Comparison of ENCODE assay signal across 8 cellular contexts in genomic region chr15:64153480-64154367, GRCh38. TPM values are rescaled to one million over a fixed set of nuclear protein-coding genes. Genes with fewer than 3 reads are reported as not detected.
DNase-seq lines count a peak whose midpoint lies in the region; ATAC-seq and TF ChIP-seq lines count a peak whose summit lies in the region.

No MANE protein-coding gene starts in this region.

- H3K27ac ChIP-seq in upper lobe of right lung, result peak overlapping the region; percentile 2

- H3K4me3 ChIP-seq in GM12864 (ENCODE audit: low read depth, low read length) (peak overlapping the region; percentile 80), upper lobe of right lung (peak overlapping the region; percentile 53)

- H3K9me3 Mint-ChIP-seq in activated naive CD4-positive, alpha-beta T cell treated with anti-CD3 and anti-CD28 coated beads, Interleukin-2, amount 50 U/mL, for 72 hours, result no peaks in the 10 kb centered on the region

- ATAC-seq in HG02623 (IDR thresholded peaks at IDR 0.05; ENCODE audit: unreplicated experiment), result peak; percentile 52
- ATAC-seq in SK-N-SH treated with all-trans-retinoic acid at 6 μM for 48 hours, result peak; percentile 91
- peak; percentile 77 to 90 for ATAC-seq in activated naive CD4-positive, alpha-beta T cell treated with anti-CD3 and anti-CD28 coated beads, Interleukin-2, amount 50 U/mL, for 72 hours
- ATAC-seq in upper lobe of right lung, result peak; percentile 90

- H3K36me3 Mint-ChIP-seq in activated naive CD4-positive, alpha-beta T cell treated with anti-CD3 and anti-CD28 coated beads, Interleukin-2, amount 50 U/mL, for 72 hours, result peaks cover 6 to 10% of the 10 kb centered on the region in 2 donors

- peaks cover 18% of the 10 kb centered on the region for H3K27me3 ChIP-seq in upper lobe of right lung

- H3K27ac Mint-ChIP-seq in activated naive CD4-positive, alpha-beta T cell treated with anti-CD3 and anti-CD28 coated beads, Interleukin-2, amount 50 U/mL, for 72 hours, result peak overlapping the region in 1 of 2 donors; percentile 36

- TF ChIP-seq CTCF in GM12864 (IDR thresholded peaks at IDR 0.05; ENCODE audit: low read depth, low read length, missing control alignments) (peak; percentile 99), upper lobe of right lung (IDR thresholded peaks at IDR 0.05) (peak; percentile 98)

- H3K4me1 ChIP-seq in upper lobe of right lung, result peaks cover 18% of the 10 kb centered on the region

- no peaks in the 10 kb centered on the region for H3K9me3 ChIP-seq in upper lobe of right lung

- intact Hi-C loops in cardiac septum (cut with DNase I), result loop anchor here (5.0 kb wide), 1 partner anchor 56 kb away; the partner anchor contains the start of gene SNX1
- intact Hi-C loops in posterior cingulate gyrus (cut with DNase I), result loop anchor here (5.0 to 10.0 kb wide), 2 partner anchors 56 to 539 kb away; partner anchors contain the start of gene SNX1
- intact Hi-C loops in upper lobe of right lung (cut with DNase I), result no loop called here

- DNase-seq in GM12864 (ENCODE audit: low read depth) (peak; percentile 85), NCI-H1092 treated with DMSO at 0.1 percent for 48 hours (lab: John Stamatoyannopoulos, UW) (peak; percentile 60), cardiac septum (ENCODE audit: low spot score) (peak; percentile 96), posterior cingulate gyrus (peak; percentile 90 to 99 (median 96)), upper lobe of right lung (peak; percentile 95)
- peak; percentile 87 to 97 for DNase-seq in activated naive CD4-positive, alpha-beta T cell treated with anti-CD3 and anti-CD28 coated beads, Interleukin-2, amount 50 U/mL, for 72 hours (ENCODE audit: low spot score in 2 of 2)

- peaks cover 49% of the 10 kb centered on the region for H3K36me3 ChIP-seq in upper lobe of right lung

TF ChIP-seq in SK-N-SH treated with all-trans-retinoic acid at 6 μM for 48 hours, 23 proteins besides CTCF, POLR2A, EP300 and RAD21:
- TF ChIP-seq OSR1 (CRISPR knock-in tag; IDR thresholded peaks at IDR 0.05) (no peak), GLIS3 (CRISPR knock-in tag; IDR thresholded peaks at IDR 0.05) (peak; percentile 67; the same call in 1 of the 2 replicates)

RNA-seq across cellular contexts. Expression of gene SNX22, which starts 2.2 kb away (rescaled TPM):
- 1 to 10 TPM in 1 of 2 donors, under 1 TPM in 1; 0.16 to 1.7 TPM for total RNA-seq in activated naive CD4-positive, alpha-beta T cell treated with anti-CD3 and anti-CD28 coated beads, Interleukin-2, amount 50 U/mL, for 72 hours
- total RNA-seq in cardiac septum (1.5 TPM), upper lobe of right lung (28.3 TPM)

RNA-seq across cellular contexts. Expression of gene PPIB, which starts 9.1 kb away (rescaled TPM):
- total RNA-seq in activated naive CD4-positive, alpha-beta T cell treated with anti-CD3 and anti-CD28 coated beads, Interleukin-2, amount 50 U/mL, for 72 hours, result 100 to 1,000 TPM; 167 to 264 TPM
- total RNA-seq in cardiac septum (121 TPM), upper lobe of right lung (389 TPM)

RNA-seq across cellular contexts. Expression of gene SNX1, which starts 57.9 kb away (rescaled TPM):
- 100 to 1,000 TPM in 1 of 2 donors, 10 to 100 TPM in 1; 58.8 to 128 TPM for total RNA-seq in activated naive CD4-positive, alpha-beta T cell treated with anti-CD3 and anti-CD28 coated beads, Interleukin-2, amount 50 U/mL, for 72 hours
- total RNA-seq in cardiac septum, result 111 TPM
- total RNA-seq in upper lobe of right lung, result 162 TPM

Comparison
In these comparisons a context has a peak if more than half of its experiments do, and no peak if none do; other contexts are left out.
1. Peak in every context shown above with its lines: DNase-seq, ATAC-seq, H3K4me3 ChIP-seq and H3K27ac ChIP-seq.
2. RNA of gene SNX22, which starts 2.2 kb away (total RNA-seq): 28.3 TPM in upper lobe of right lung (single experiment); 0.16 to 1.7 TPM in activated naive CD4-positive, alpha-beta T cell treated with anti-CD3 and anti-CD28 coated beads, Interleukin-2, amount 50 U/mL, for 72 hours and 1.5 TPM in cardiac septum (single experiment); every median in the first group is over 10 times any median in the second.